ENCODE assay signal across 20 cellular contexts in genomic region chr14:70814466-70814865, GRCh38.
"Had no signal": no experiment of that assay in that cellular context is flagged by ENCODE, and none has a peak within 500 bp of the region (broad histone marks: within the 10 kb centered on the region; RNA-seq: fewer than 3 reads in every experiment).

No MANE protein-coding gene starts in this region.

- H3K27ac Mint-ChIP-seq: activated T-helper 2 cell treated with anti-CD3 and anti-CD28 coated beads, Interferon-gamma antibody, Interleukin-2, Interleukin-4, amounts not matched to agents 10 μg/mL and 5 μg/mL and 100 μg/mL, durations not matched to agents 14 hours and 24 hours and 36 hours; brain; stimulated activated naive CD8-positive, alpha-beta T cell treated with anti-CD3 and anti-CD28 coated beads, Interleukin-15, amount 100 ng/mL, for 72 hours had no signal

- H3K9me3 Mint-ChIP-seq: activated T-helper 2 cell treated with anti-CD3 and anti-CD28 coated beads, Interferon-gamma antibody, Interleukin-2, Interleukin-4, amounts not matched to agents 10 μg/mL and 5 μg/mL and 100 μg/mL, durations not matched to agents 14 hours and 24 hours and 36 hours; brain; neural crest cell; stimulated activated naive CD8-positive, alpha-beta T cell treated with anti-CD3 and anti-CD28 coated beads, Interleukin-15, amount 100 ng/mL, for 72 hours had no signal

- DNase-seq: activated CD4-positive, alpha-beta T cell treated with anti-CD3 and anti-CD28 coated beads for 1 hour; activated CD4-positive, alpha-beta T cell treated with anti-CD3 and anti-CD28 coated beads, Interleukin-2, amount 50 U/mL, for 4 hours; activated naive CD4-positive, alpha-beta T cell treated with Interleukin-2 at 50 U/mL for 16 hours; activated T-cell treated with anti-CD3 and anti-CD28 coated beads for 4 hours; central memory CD4-positive, alpha-beta T cell; dorsolateral prefrontal cortex; hypothalamus; islet precursor cell; retina; spleen; stimulated activated CD4-positive, alpha-beta T cell treated with anti-CD3 and anti-CD28 coated beads, Interleukin-1b, Interleukin-23, amount 100 ng/mL, for 48 hours; stimulated activated naive CD8-positive, alpha-beta T cell treated with anti-CD3 and anti-CD28 coated beads, Interleukin-15, amount 100 ng/mL, for 72 hours; T-helper 2 cell; transverse colon; WERI-Rb-1 had no signal

- H3K4me3 Mint-ChIP-seq: stimulated activated naive CD8-positive, alpha-beta T cell treated with anti-CD3 and anti-CD28 coated beads, Interleukin-15, amount 100 ng/mL, for 72 hours had no signal

- ATAC-seq: stimulated activated naive CD8-positive, alpha-beta T cell treated with anti-CD3 and anti-CD28 coated beads, Interleukin-15, amount 100 ng/mL, for 72 hours had no signal

- H3K9me3 ChIP-seq: spleen, suprapubic skin, transverse colon had no signal

- H3K4me3 ChIP-seq: lung, spleen, suprapubic skin, transverse colon had no signal

- H3K36me3 Mint-ChIP-seq: brain had no signal

- H3K27ac ChIP-seq: dorsolateral prefrontal cortex, spleen, suprapubic skin, transverse colon, WERI-Rb-1 had no signal

- H3K36me3 ChIP-seq: spleen, suprapubic skin, transverse colon, WERI-Rb-1 had no signal
